ENCODE assay signal across 11 cellular contexts in the genomic region with DNA sequence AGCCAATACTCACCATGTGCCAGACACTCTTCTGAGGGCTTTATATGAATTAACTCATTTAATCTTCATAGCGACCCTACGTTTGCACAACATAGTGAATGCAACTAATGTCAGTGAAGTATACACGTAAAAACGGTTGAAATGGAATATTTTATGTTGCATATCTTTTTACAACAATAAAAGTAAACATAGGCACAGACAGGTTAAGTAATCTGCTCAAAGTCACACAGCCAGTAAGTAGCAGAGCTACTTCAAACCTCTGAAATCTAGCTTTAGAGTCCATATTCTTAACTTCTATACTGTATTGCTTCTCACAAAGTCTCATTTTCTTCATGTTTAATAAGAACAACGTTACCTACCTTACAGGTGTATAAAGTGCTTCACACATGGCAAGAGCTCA. TPM values are rescaled to one million over a fixed set of nuclear protein-coding genes. Genes with fewer than 3 reads are reported as not detected.
DNase-seq lines count a peak whose midpoint lies in the region; ATAC-seq and TF ChIP-seq lines count a peak whose summit lies in the region.
"Had no signal": no experiment of that assay in that cellular context is flagged by ENCODE, and none has a peak within 500 bp of the region (broad histone marks: within the 10 kb centered on the region; RNA-seq: fewer than 3 reads in every experiment).

No MANE protein-coding gene starts in this region.

- peak overlapping the region; percentile 86 for H3K4me2 ChIP-seq in hepatocyte

- no peak for ATAC-seq in activated naive CD4-positive, alpha-beta T cell treated with anti-CD3 and anti-CD28 coated beads, Interleukin-2, amount 50 U/mL, for 72 hours
- ATAC-seq in stimulated activated naive B cell treated with anti-CD40 and anti-IgM and Interleukin-4, amounts not matched to agents 10 μg/mL and 1 μg/mL and 100 μg/mL, for 72 hours (replicated peaks) = no peak
- ATAC-seq: sciatic nerve had no signal

- no peaks in the 10 kb centered on the region for H3K9me3 Mint-ChIP-seq in activated naive CD4-positive, alpha-beta T cell treated with anti-CD3 and anti-CD28 coated beads, Interleukin-2, amount 10 ng/mL, durations not matched to agents 7 days and 5 days
- no peaks in the 10 kb centered on the region for H3K9me3 Mint-ChIP-seq in activated naive CD4-positive, alpha-beta T cell treated with anti-CD3 and anti-CD28 coated beads, Interleukin-2, amount 50 U/mL, for 72 hours
- H3K9me3 Mint-ChIP-seq in activated CD4-positive, alpha-beta memory T cell treated with anti-CD3 and anti-CD28 coated beads for 36 hours = no peaks in the 10 kb centered on the region
- H3K9me3 Mint-ChIP-seq in stimulated activated naive B cell treated with anti-CD40 and anti-IgM and Interleukin-4, amounts not matched to agents 10 μg/mL and 1 μg/mL and 100 μg/mL, for 72 hours = no peaks in the 10 kb centered on the region

- peaks cover 69% of the 10 kb centered on the region for H3K79me2 ChIP-seq in hepatocyte

- POLR2A ChIA-PET in activated CD4-positive, alpha-beta memory T cell treated with anti-CD3 and anti-CD28 coated beads for 36 hours (lab: Charles Lee) = interaction anchor here (0.6 to 3.2 kb wide), 7 partner anchors 10 to 36 kb away, joined by 3 to 58 read pairs (median 4); no protein-coding TSS in a partner anchor

- H3K4me3 ChIP-seq in hepatocyte = peak overlapping the region; percentile 76

- DNase-seq in activated naive CD4-positive, alpha-beta T cell treated with anti-CD3 and anti-CD28 coated beads, Interleukin-2, amount 10 ng/mL, durations not matched to agents 7 days and 5 days = no peak
- no peak for DNase-seq in activated naive CD4-positive, alpha-beta T cell treated with anti-CD3 and anti-CD28 coated beads, Interleukin-2, amount 50 U/mL, for 72 hours (ENCODE audit: low spot score in 2 of 2)
- no peak for DNase-seq in activated CD4-positive, alpha-beta memory T cell treated with anti-CD3 and anti-CD28 coated beads for 36 hours
- DNase-seq in hepatocyte (ENCODE audit: low spot score) (no peak), epidermal melanocyte (ENCODE audit: insufficient read length, low spot score) (no peak), NCI-H524 treated with DMSO at 0.1 percent for 48 hours (lab: John Stamatoyannopoulos, UW) (no peak), substantia nigra (lab: John Stamatoyannopoulos, UW) (no peak)
- DNase-seq in stimulated activated naive B cell treated with anti-CD40 and anti-IgM and Interleukin-4, amounts not matched to agents 10 μg/mL and 1 μg/mL and 100 μg/mL, for 72 hours = no peak
- DNase-seq: cortex of kidney, SW 1271 had no signal

- H3K4me1 Mint-ChIP-seq in activated naive CD4-positive, alpha-beta T cell treated with anti-CD3 and anti-CD28 coated beads, Interleukin-2, amount 10 ng/mL, durations not matched to agents 7 days and 5 days = peaks cover 54% of the 10 kb centered on the region
- H3K4me1 Mint-ChIP-seq in activated CD4-positive, alpha-beta memory T cell treated with anti-CD3 and anti-CD28 coated beads for 36 hours (ENCODE audit: low read depth) = peaks cover 39% of the 10 kb centered on the region
- H3K4me1 Mint-ChIP-seq in stimulated activated naive B cell treated with anti-CD40 and anti-IgM and Interleukin-4, amounts not matched to agents 10 μg/mL and 1 μg/mL and 100 μg/mL, for 72 hours = peaks cover 5 to 40% of the 10 kb centered on the region in 2 donors

- H4K20me1 ChIP-seq in hepatocyte (ENCODE audit: insufficient read depth, poor library complexity, severe bottlenecking) = peaks cover 25% of the 10 kb centered on the region

- no peak overlapping the region for H2AFZ ChIP-seq in hepatocyte

- no peaks in the 10 kb centered on the region for H3K36me3 ChIP-seq in hepatocyte (replicated peaks; ENCODE audit: insufficient read depth, low read depth)

- H3K27ac ChIP-seq in hepatocyte = peak overlapping the region; percentile 96
- no peak overlapping the region for H3K27ac ChIP-seq in substantia nigra (ENCODE audit: low read depth, low read length, poor library complexity, severe bottlenecking)

- H3K4me1 ChIP-seq in hepatocyte (ENCODE audit: insufficient read depth) = peaks cover 17% of the 10 kb centered on the region

- no peaks in the 10 kb centered on the region for H3K9me2 ChIP-seq in hepatocyte (replicated peaks; ENCODE audit: insufficient read depth)

- CTCF ChIA-PET in activated naive CD4-positive, alpha-beta T cell treated with anti-CD3 and anti-CD28 coated beads, Interleukin-2, amount 10 ng/mL, durations not matched to agents 7 days and 5 days (lab: Charles Lee) = interaction anchor here (1.1 to 1.6 kb wide), 6 partner anchors 28 to 115 kb away, joined by 3 to 5 read pairs (median 4); no protein-coding TSS in a partner anchor
- CTCF ChIA-PET in activated CD4-positive, alpha-beta memory T cell treated with anti-CD3 and anti-CD28 coated beads for 36 hours (lab: Charles Lee) = interaction anchor here (0.5 to 4.6 kb wide), 4 partner anchors 22 to 126 kb away, joined by 3 to 25 read pairs (median 4); a partner anchor contains a TSS

- no peak for TF ChIP-seq CTCF in hepatocyte (IDR thresholded peaks at IDR 0.05; ENCODE audit: poor library complexity)

- no peaks in the 10 kb centered on the region for H3K27me3 Mint-ChIP-seq in activated naive CD4-positive, alpha-beta T cell treated with anti-CD3 and anti-CD28 coated beads, Interleukin-2, amount 10 ng/mL, durations not matched to agents 7 days and 5 days
- H3K27me3 Mint-ChIP-seq in activated CD4-positive, alpha-beta memory T cell treated with anti-CD3 and anti-CD28 coated beads for 36 hours = no peaks in the 10 kb centered on the region
- no peaks in the 10 kb centered on the region for H3K27me3 Mint-ChIP-seq in stimulated activated naive B cell treated with anti-CD40 and anti-IgM and Interleukin-4, amounts not matched to agents 10 μg/mL and 1 μg/mL and 100 μg/mL, for 72 hours

- peak overlapping the region; percentile 94 for H3K27ac Mint-ChIP-seq in activated naive CD4-positive, alpha-beta T cell treated with anti-CD3 and anti-CD28 coated beads, Interleukin-2, amount 10 ng/mL, durations not matched to agents 7 days and 5 days
- H3K27ac Mint-ChIP-seq in activated naive CD4-positive, alpha-beta T cell treated with anti-CD3 and anti-CD28 coated beads, Interleukin-2, amount 50 U/mL, for 72 hours = peak overlapping the region in 1 of 2 donors; percentile 97
- H3K27ac Mint-ChIP-seq in activated CD4-positive, alpha-beta memory T cell treated with anti-CD3 and anti-CD28 coated beads for 36 hours = no peak overlapping the region
- H3K27ac Mint-ChIP-seq in stimulated activated naive B cell treated with anti-CD40 and anti-IgM and Interleukin-4, amounts not matched to agents 10 μg/mL and 1 μg/mL and 100 μg/mL, for 72 hours = peak overlapping the region; percentile 47

- intact Hi-C loops in activated CD4-positive, alpha-beta memory T cell treated with anti-CD3 and anti-CD28 coated beads for 36 hours (cut with micrococcal nuclease) = no loop called here

- no peaks in the 10 kb centered on the region for H3K27me3 ChIP-seq in hepatocyte

- peak overlapping the region; percentile 88 for H3K4me3 Mint-ChIP-seq in activated naive CD4-positive, alpha-beta T cell treated with anti-CD3 and anti-CD28 coated beads, Interleukin-2, amount 10 ng/mL, durations not matched to agents 7 days and 5 days
- peak overlapping the region; percentile 92 for H3K4me3 Mint-ChIP-seq in activated CD4-positive, alpha-beta memory T cell treated with anti-CD3 and anti-CD28 coated beads for 36 hours
- peak overlapping the region; percentile 94 to 97 for H3K4me3 Mint-ChIP-seq in stimulated activated naive B cell treated with anti-CD40 and anti-IgM and Interleukin-4, amounts not matched to agents 10 μg/mL and 1 μg/mL and 100 μg/mL, for 72 hours

- H3K9me3 ChIP-seq in hepatocyte (ENCODE audit: low read depth) = no peaks in the 10 kb centered on the region

- peaks cover 36% of the 10 kb centered on the region for H3K36me3 Mint-ChIP-seq in activated naive CD4-positive, alpha-beta T cell treated with anti-CD3 and anti-CD28 coated beads, Interleukin-2, amount 10 ng/mL, durations not matched to agents 7 days and 5 days
- peaks cover 14 to 16% of the 10 kb centered on the region in 2 donors for H3K36me3 Mint-ChIP-seq in activated naive CD4-positive, alpha-beta T cell treated with anti-CD3 and anti-CD28 coated beads, Interleukin-2, amount 50 U/mL, for 72 hours
- peaks cover 14% of the 10 kb centered on the region for H3K36me3 Mint-ChIP-seq in activated CD4-positive, alpha-beta memory T cell treated with anti-CD3 and anti-CD28 coated beads for 36 hours
- peaks cover 9 to 10% of the 10 kb centered on the region in 2 donors for H3K36me3 Mint-ChIP-seq in stimulated activated naive B cell treated with anti-CD40 and anti-IgM and Interleukin-4, amounts not matched to agents 10 μg/mL and 1 μg/mL and 100 μg/mL, for 72 hours

- WGBS in hepatocyte (ENCODE audit: low lambda C conversion rate, missing lambda C conversion rate) = 81% methylated on average over 5 of the region's 5 CpGs

RNA-seq across cellular contexts. Expression of a gene that starts 1.6 kb away (rescaled TPM):
- 100 to 1,000 TPM; 111 to 129 TPM for total RNA-seq in activated naive CD4-positive, alpha-beta T cell treated with anti-CD3 and anti-CD28 coated beads, Interleukin-2, amount 50 U/mL, for 72 hours
- total RNA-seq in activated CD4-positive, alpha-beta memory T cell treated with anti-CD3 and anti-CD28 coated beads for 36 hours = 100 to 1,000 TPM; 132 to 136 TPM
- total RNA-seq in hepatocyte = 271 and 295 TPM in 2 replicates
- 198 and 218 TPM in 2 replicates for polyA plus RNA-seq in hepatocyte

RNA-seq across cellular contexts. Expression of a gene that starts 34.0 kb away (rescaled TPM):
- 10 to 100 TPM; 22.7 to 34.7 TPM for total RNA-seq in activated naive CD4-positive, alpha-beta T cell treated with anti-CD3 and anti-CD28 coated beads, Interleukin-2, amount 50 U/mL, for 72 hours
- 10 to 100 TPM; 23.8 to 24.3 TPM for total RNA-seq in activated CD4-positive, alpha-beta memory T cell treated with anti-CD3 and anti-CD28 coated beads for 36 hours
- total RNA-seq in hepatocyte = 11.0 and 14.4 TPM in 2 replicates
- 14.4 and 17.6 TPM in 2 replicates for polyA plus RNA-seq in hepatocyte

RNA-seq across cellular contexts. Expression of a gene that starts 56.4 kb away (rescaled TPM):
- total RNA-seq in activated naive CD4-positive, alpha-beta T cell treated with anti-CD3 and anti-CD28 coated beads, Interleukin-2, amount 50 U/mL, for 72 hours = 1 to 10 TPM; 1.9 to 9.4 TPM
- total RNA-seq in activated CD4-positive, alpha-beta memory T cell treated with anti-CD3 and anti-CD28 coated beads for 36 hours = 1 to 10 TPM; 6.2 to 7.8 TPM
- 3.8 and 12.8 TPM in 2 replicates for total RNA-seq in hepatocyte
- polyA plus RNA-seq in hepatocyte = 15.4 and 15.5 TPM in 2 replicates
